8 cellular contexts compared by ENCODE assay signal in genomic region chr22:31272522-31273446, GRCh38. TPM values are rescaled to one million over a fixed set of nuclear protein-coding genes. Genes with fewer than 3 reads are reported as not detected.
DNase-seq lines count a peak whose midpoint lies in the region; ATAC-seq and TF ChIP-seq lines count a peak whose summit lies in the region.

No MANE protein-coding gene starts in this region.

- H3K4me3 Mint-ChIP-seq in GM23338, result no peak overlapping the region

- H2AFZ ChIP-seq in GM23338 (no peak overlapping the region), neural cell (ENCODE audit: low read depth, low read length) (peak overlapping the region; percentile 21)

- TF ChIP-seq CTCF in BE2C (IDR thresholded peaks at IDR 0.05; ENCODE audit: low read depth, low read length), result peak; percentile 94
- peak; percentile 84 to 89 for TF ChIP-seq CTCF in GM23338 (conservative IDR thresholded peaks at IDR 0.05; ENCODE audit: low read depth in 2 of 2)
- peak; percentile 82 for TF ChIP-seq CTCF in fibroblast of pulmonary artery (IDR thresholded peaks at IDR 0.05; ENCODE audit: low read length, missing control alignments)
- peak; percentile 87 for TF ChIP-seq CTCF in neural cell (IDR thresholded peaks at IDR 0.05; ENCODE audit: poor library complexity, severe bottlenecking)

- H3K9me2 ChIP-seq in GM23338 (ENCODE audit: insufficient read depth) (no peaks in the 10 kb centered on the region), neural cell (ENCODE audit: insufficient read depth, low read length) (no peaks in the 10 kb centered on the region)

- H3K9me3 Mint-ChIP-seq in GM23338, result no peaks in the 10 kb centered on the region

- H3K36me3 Mint-ChIP-seq in GM23338 (ENCODE audit: low read depth), result peaks cover 74% of the 10 kb centered on the region

- H3K4me1 Mint-ChIP-seq in GM23338, result peaks cover 17% of the 10 kb centered on the region

- H3K27ac Mint-ChIP-seq in GM23338, result peak overlapping the region; percentile 59; the same call in 1 of the 2 replicates

- no peak for TF ChIP-seq EP300 in neural cell (conservative IDR thresholded peaks at IDR 0.05; ENCODE audit: poor library complexity, severe bottlenecking)

- no peak overlapping the region for H3K4me2 ChIP-seq in GM23338
- no peak overlapping the region for H3K4me2 ChIP-seq in neural cell (ENCODE audit: low read length)

- no peaks in the 10 kb centered on the region for H3K27me3 ChIP-seq in BE2C
- H3K27me3 ChIP-seq in GM23338 (ENCODE audit: insufficient read depth), result no peaks in the 10 kb centered on the region
- no peaks in the 10 kb centered on the region for H3K27me3 ChIP-seq in neural cell (ENCODE audit: insufficient read depth, low read depth, low read length)

- peak; percentile 78 for TF ChIP-seq RAD21 in neural cell (conservative IDR thresholded peaks at IDR 0.05)

- no peak overlapping the region for H3K9ac ChIP-seq in neural cell (ENCODE audit: low read length)

- no peaks in the 10 kb centered on the region for H3K27me3 Mint-ChIP-seq in GM23338 (ENCODE audit: insufficient read depth, low read depth, poor library complexity)

- peak overlapping the region; percentile 56; the same call in 1 of the 2 replicates for H3K27ac ChIP-seq in GM23338 (ENCODE audit: low read depth)
- H3K27ac ChIP-seq in neural cell (ENCODE audit: low read length), result no peak overlapping the region

- DNase-seq in BE2C, result peak; percentile 71
- peak; percentile 91 for DNase-seq in GM23338 (ENCODE audit: low spot score)
- peak; percentile 73 for DNase-seq in NCI-H82 (lab: John Stamatoyannopoulos, UW)
- DNase-seq in activated T-cell treated with anti-CD3 and anti-CD28 coated beads, Interleukin-2, amount 50 U/mL, for 48 hours, result peak; percentile 63 to 64
- peak; percentile 82 for DNase-seq in fibroblast of pulmonary artery (ENCODE audit: low read depth)

- no peaks in the 10 kb centered on the region for H4K20me1 ChIP-seq in GM23338 (replicated peaks; ENCODE audit: insufficient read depth)
- no peaks in the 10 kb centered on the region for H4K20me1 ChIP-seq in neural cell (ENCODE audit: insufficient read depth)

- H3F3A ChIP-seq in GM23338 (replicated peaks; ENCODE audit: low read depth) (0 out of 2 replicates have a peak, but pooled peaks cover 3% of the 10 kb centered on the region), neural cell (ENCODE audit: insufficient read depth, low read length, poor library complexity, severe bottlenecking) (no peaks in the 10 kb centered on the region)

- H3K36me3 ChIP-seq in BE2C (no peaks in the 10 kb centered on the region; the same call in 1 of the 2 replicates), GM23338 (ENCODE audit: insufficient read depth) (peaks cover 23% of the 10 kb centered on the region), neural cell (ENCODE audit: insufficient read depth, low read length) (no peaks in the 10 kb centered on the region)

- no peaks in the 10 kb centered on the region for H3K9me3 ChIP-seq in BE2C
- no peaks in the 10 kb centered on the region for H3K9me3 ChIP-seq in neural cell (ENCODE audit: low read length)

- no peaks in the 10 kb centered on the region for H3K79me2 ChIP-seq in GM23338 (replicated peaks; ENCODE audit: insufficient read depth)
- no peaks in the 10 kb centered on the region for H3K79me2 ChIP-seq in neural cell (replicated peaks; ENCODE audit: insufficient read depth, low read length)

- peak; percentile 75 for ATAC-seq in GM23338
- no peak for ATAC-seq in GM18520 (IDR thresholded peaks at IDR 0.05; ENCODE audit: unreplicated experiment)
- ATAC-seq in GM19455 (IDR thresholded peaks at IDR 0.05; ENCODE audit: unreplicated experiment), result no peak

- H3K4me3 ChIP-seq in BE2C (ENCODE audit: low read depth, low read length) (no peak overlapping the region), GM23338 (no peak overlapping the region), fibroblast of pulmonary artery (replicated peaks; ENCODE audit: low read depth, low read length) (no peak overlapping the region), neural cell (ENCODE audit: low read length) (no peak overlapping the region)

- H3K4me1 ChIP-seq in BE2C (no peaks in the 10 kb centered on the region), GM23338 (ENCODE audit: insufficient read depth) (peaks cover 6% of the 10 kb centered on the region; the same call in 1 of the 2 replicates)

TF ChIP-seq in GM23338, 12 proteins besides CTCF, POLR2A, EP300 and RAD21:
- no peak for TF ChIP-seq CREB1 (CRISPR knock-in tag; IDR thresholded peaks at IDR 0.05; ENCODE audit: low read depth)
- no peak for TF ChIP-seq REST (IDR thresholded peaks at IDR 0.05; ENCODE audit: unreplicated experiment)
- no peak for TF ChIP-seq POLR2AphosphoS5 (IDR thresholded peaks at IDR 0.05; ENCODE audit: low read depth)
- no peak for TF ChIP-seq JUNB (IDR thresholded peaks at IDR 0.05; ENCODE audit: unreplicated experiment)

TF ChIP-seq in neural cell, 6 proteins besides CTCF, POLR2A, EP300 and RAD21:
- TF ChIP-seq TAF1 (IDR thresholded peaks at IDR 0.05; ENCODE audit: low read depth) (no peak), POLR2AphosphoS5 (IDR thresholded peaks at IDR 0.05) (no peak), SMC3 (conservative IDR thresholded peaks at IDR 0.05; ENCODE audit: poor library complexity) (peak; percentile 82)

RNA-seq across cellular contexts. Expression of gene PIK3IP1, which starts 19.5 kb away (rescaled TPM):
- 5.4 TPM for polyA plus RNA-seq in BE2C (2012; ENCODE audit: insufficient read depth, insufficient read length, low read depth)
- 1.6 and 2.2 TPM in 2 replicates for total RNA-seq in GM23338 (2014; rRNA removed; shearing (Covaris generic))
- polyA plus RNA-seq in GM23338 (2016; fragmentation: Nextera tagmentation; extraction: Ambion mirVana), result 1.1 and 1.5 TPM in 2 replicates
- polyA plus RNA-seq in neural cell, result 32.0 and 38.4 TPM in 2 replicates
- polyA minus RNA-seq in neural cell, result 26.0 and 29.0 TPM in 2 replicates

Comparison
In these comparisons a context has a peak if more than half of its experiments do, and no peak if none do; other contexts are left out.
1. RNA of gene PIK3IP1, which starts 19.5 kb away (polyA plus RNA-seq): 32.0 to 38.4 TPM in neural cell; 1.1 to 1.5 TPM in GM23338; every median in the first group is over 10 times any median in the second.
2. Peak in every context shown above with its lines, with median percentiles within 50 percentile points of each other: DNase-seq and CTCF ChIP-seq.